Comparison of ENCODE assay signal across 23 cellular contexts in genomic region chr6:164825386-164825785, GRCh38.
"Had no signal": no experiment of that assay in that cellular context is flagged by ENCODE, and none has a peak within 500 bp of the region (broad histone marks: within the 10 kb centered on the region; RNA-seq: fewer than 3 reads in every experiment).

No MANE protein-coding gene starts in this region.

- DNase-seq: activated CD4-positive, alpha-beta T cell treated with anti-CD3 and anti-CD28 coated beads for 4 hours; activated CD4-positive, alpha-beta T cell treated with anti-CD3 and anti-CD28 coated beads, Interleukin-2, amount 50 U/mL, for 4 hours; activated effector memory CD4-positive, alpha-beta T cell treated with Interleukin-2 at 50 U/mL for 16 hours; activated naive CD4-positive, alpha-beta T cell treated with Interleukin-2 at 50 U/mL for 16 hours; activated T-cell treated with anti-CD3 and anti-CD28 coated beads for 4 hours; adrenal gland; aorta; brain microvascular endothelial cell; foreskin keratinocyte; islet precursor cell; left cardiac atrium; mammary epithelial cell; naive B cell; nephron progenitor cell; nucleus accumbens; pancreas; psoas muscle; stimulated activated CD4-positive, alpha-beta T cell treated with anti-CD3 and anti-CD28 coated beads, Interleukin-15, amount 100 ng/mL, for 24 hours; stimulated activated CD4-positive, alpha-beta T cell treated with anti-CD3 and anti-CD28 coated beads, Interleukin-2, amount 100 ng/mL, for 24 hours; stimulated activated naive CD4-positive, alpha-beta T cell; T-cell; tibial artery; upper lobe of right lung had no signal

- ATAC-seq: foreskin keratinocyte, left cardiac atrium, pancreas, psoas muscle, T-cell, upper lobe of right lung had no signal
